In the genomic region with DNA sequence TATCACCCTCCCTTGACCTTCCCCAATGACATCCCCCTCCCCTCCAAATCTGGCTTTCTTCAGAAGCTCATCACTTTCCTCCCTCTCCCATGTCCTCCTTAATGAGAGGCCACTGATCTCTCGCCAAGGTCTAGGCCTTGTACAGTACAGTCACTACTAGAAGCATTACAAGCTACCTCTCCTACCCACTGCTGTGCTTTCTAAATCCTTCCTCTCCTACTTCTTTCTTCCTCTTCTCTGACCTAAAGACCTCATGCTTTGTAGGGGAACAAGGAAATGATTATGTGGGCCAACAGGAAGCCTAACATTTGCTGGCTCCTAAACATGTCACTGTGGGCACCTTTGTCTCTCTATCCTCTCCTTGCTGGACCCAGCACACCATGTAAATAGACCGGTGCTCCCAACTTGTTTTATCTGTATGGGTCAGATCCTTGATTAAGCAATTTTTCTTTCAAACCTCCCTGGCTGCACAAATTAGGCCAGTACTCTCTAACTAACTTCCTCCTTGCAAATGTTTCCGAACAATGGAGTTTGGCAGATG, we compare ENCODE assay signal across 20 cellular contexts. TPM values are rescaled to one million over a fixed set of nuclear protein-coding genes. Genes with fewer than 3 reads are reported as not detected.
DNase-seq lines count a peak whose midpoint lies in the region; ATAC-seq and TF ChIP-seq lines count a peak whose summit lies in the region.
"Had no signal": no experiment of that assay in that cellular context is flagged by ENCODE, and none has a peak within 500 bp of the region (broad histone marks: within the 10 kb centered on the region; RNA-seq: fewer than 3 reads in every experiment).

No MANE protein-coding gene starts in this region.

- H3K4me1 ChIP-seq in GM23338 (ENCODE audit: insufficient read depth): no peaks in the 10 kb centered on the region
- H3K4me1 ChIP-seq in OCI-LY3 (ENCODE audit: low read length): no peaks in the 10 kb centered on the region
- H3K4me1 ChIP-seq: gastrocnemius medialis had no signal

- intact Hi-C loops in activated T-helper 2 cell treated with anti-CD3 and anti-CD28 coated beads, Interferon-gamma antibody, Interleukin-2, Interleukin-4, amounts not matched to agents 10 μg/mL and 5 μg/mL and 100 μg/mL, durations not matched to agents 14 hours and 24 hours and 36 hours (cut with micrococcal nuclease): no loop called here

- H4K20me1 ChIP-seq in GM23338 (replicated peaks; ENCODE audit: insufficient read depth) (no peaks in the 10 kb centered on the region), OCI-LY3 (ENCODE audit: insufficient read depth, low read length) (no peaks in the 10 kb centered on the region)

- ATAC-seq in GM23338 (no peak), omental fat pad (ENCODE audit: low FRiP score) (peak; percentile 35), GM18502 (IDR thresholded peaks at IDR 0.05; ENCODE audit: poor library complexity, unreplicated experiment) (no peak)
- ATAC-seq: gastrocnemius medialis had no signal

- H3K9me3 ChIP-seq in OCI-LY3 (ENCODE audit: insufficient read depth, low read length): no peaks in the 10 kb centered on the region; the same call in 1 of the 2 replicates
- H3K9me3 ChIP-seq: adrenal gland, gastrocnemius medialis had no signal

- no peak for TF ChIP-seq CTCF in GM23338 (conservative IDR thresholded peaks at IDR 0.05; ENCODE audit: low read depth in 2 of 2)
- no peak for TF ChIP-seq CTCF in OCI-LY3 (IDR thresholded peaks at IDR 0.05; ENCODE audit: low read depth, low read length)
- no peak for TF ChIP-seq CTCF in endothelial cell (IDR thresholded peaks at IDR 0.05; ENCODE audit: unreplicated experiment)
- no peak for TF ChIP-seq CTCF in omental fat pad (IDR thresholded peaks at IDR 0.05)

- H3K79me2 ChIP-seq in GM23338 (replicated peaks; ENCODE audit: insufficient read depth) (no peaks in the 10 kb centered on the region), OCI-LY3 (ENCODE audit: low read length) (no peaks in the 10 kb centered on the region)

- H3K9me2 ChIP-seq in GM23338 (ENCODE audit: insufficient read depth): 0 out of 2 replicates have a peak, but pooled peaks cover 7% of the 10 kb centered on the region

- H3K4me1 Mint-ChIP-seq in GM23338 (no peaks in the 10 kb centered on the region), endothelial cell (ENCODE audit: unreplicated experiment) (peaks cover 6% of the 10 kb centered on the region)
- no peaks in the 10 kb centered on the region for H3K4me1 Mint-ChIP-seq in activated T-helper 2 cell treated with anti-CD3 and anti-CD28 coated beads, Interferon-gamma antibody, Interleukin-2, Interleukin-4, amounts not matched to agents 10 μg/mL and 5 μg/mL and 100 μg/mL, durations not matched to agents 14 hours and 24 hours and 36 hours (ENCODE audit: low read depth)
- H3K4me1 Mint-ChIP-seq: central memory CD8-positive, alpha-beta T cell had no signal

- no peak overlapping the region for H3K4me3 ChIP-seq in GM23338
- no peak overlapping the region for H3K4me3 ChIP-seq in OCI-LY3 (ENCODE audit: low read length)
- H3K4me3 ChIP-seq: adrenal gland, gastrocnemius medialis, lung had no signal

- H3K27me3 Mint-ChIP-seq in GM23338 (ENCODE audit: insufficient read depth, low read depth, poor library complexity) (peaks cover 2% of the 10 kb centered on the region), endothelial cell (ENCODE audit: unreplicated experiment) (peaks cover 3% of the 10 kb centered on the region)
- H3K27me3 Mint-ChIP-seq in activated T-helper 2 cell treated with anti-CD3 and anti-CD28 coated beads, Interferon-gamma antibody, Interleukin-2, Interleukin-4, amounts not matched to agents 10 μg/mL and 5 μg/mL and 100 μg/mL, durations not matched to agents 14 hours and 24 hours and 36 hours (ENCODE audit: low read depth): peaks cover 1% of the 10 kb centered on the region
- H3K27me3 Mint-ChIP-seq: central memory CD8-positive, alpha-beta T cell had no signal

- no peak overlapping the region for H3K9ac ChIP-seq in OCI-LY3 (ENCODE audit: low read length)

- H3K36me3 Mint-ChIP-seq in GM23338 (ENCODE audit: low read depth) (peaks cover 5% of the 10 kb centered on the region; the same call in 2 of the 3 replicates), endothelial cell (ENCODE audit: low read depth, unreplicated experiment) (peaks cover 5% of the 10 kb centered on the region)
- H3K36me3 Mint-ChIP-seq in activated T-helper 2 cell treated with anti-CD3 and anti-CD28 coated beads, Interferon-gamma antibody, Interleukin-2, Interleukin-4, amounts not matched to agents 10 μg/mL and 5 μg/mL and 100 μg/mL, durations not matched to agents 14 hours and 24 hours and 36 hours (ENCODE audit: low read depth): no peaks in the 10 kb centered on the region

- H3K27ac Mint-ChIP-seq in GM23338 (no peak overlapping the region; the same call in 1 of the 2 replicates), endothelial cell (ENCODE audit: unreplicated experiment) (peak overlapping the region; percentile 2)
- no peak overlapping the region for H3K27ac Mint-ChIP-seq in activated T-helper 2 cell treated with anti-CD3 and anti-CD28 coated beads, Interferon-gamma antibody, Interleukin-2, Interleukin-4, amounts not matched to agents 10 μg/mL and 5 μg/mL and 100 μg/mL, durations not matched to agents 14 hours and 24 hours and 36 hours
- H3K27ac Mint-ChIP-seq: nephron; T-helper 1 cell treated with Interleukin-12 subunit alpha and Interleukin-12 subunit beta and Interleukin-4 antibody, amounts not matched to agents 30 μg/mL and 1 μg/mL, for 36 hours had no signal

- peaks cover 14% of the 10 kb centered on the region; the same call in 2 of the 3 replicates for H3K9me3 Mint-ChIP-seq in GM23338
- no peaks in the 10 kb centered on the region for H3K9me3 Mint-ChIP-seq in endothelial cell (ENCODE audit: unreplicated experiment)
- H3K9me3 Mint-ChIP-seq in activated T-helper 2 cell treated with anti-CD3 and anti-CD28 coated beads, Interferon-gamma antibody, Interleukin-2, Interleukin-4, amounts not matched to agents 10 μg/mL and 5 μg/mL and 100 μg/mL, durations not matched to agents 14 hours and 24 hours and 36 hours: peaks cover 8% of the 10 kb centered on the region
- H3K9me3 Mint-ChIP-seq: central memory CD8-positive, alpha-beta T cell had no signal

- H3K27ac ChIP-seq in GM23338 (ENCODE audit: low read depth): no peak overlapping the region
- no peak overlapping the region for H3K27ac ChIP-seq in OCI-LY3 (ENCODE audit: low read length)
- H3K27ac ChIP-seq: adrenal gland, gastrocnemius medialis had no signal

- peaks cover 4% of the 10 kb centered on the region; the same call in 1 of the 2 replicates for H3K36me3 ChIP-seq in GM23338 (ENCODE audit: insufficient read depth)
- no peaks in the 10 kb centered on the region for H3K36me3 ChIP-seq in OCI-LY3 (replicated peaks; ENCODE audit: low read depth, low read length)
- H3K36me3 ChIP-seq: adrenal gland, gastrocnemius medialis had no signal

- H3K4me2 ChIP-seq in GM23338 (no peak overlapping the region), OCI-LY3 (ENCODE audit: low read length) (no peak overlapping the region)

- no peak for DNase-seq in GM23338 (ENCODE audit: low spot score)
- no peak for DNase-seq in endothelial cell (ENCODE audit: low spot score)
- no peak for DNase-seq in omental fat pad (ENCODE audit: low spot score)
- no peak for DNase-seq in activated T-helper 2 cell treated with anti-CD3 and anti-CD28 coated beads, Interferon-gamma antibody, Interleukin-2, Interleukin-4, amounts not matched to agents 10 μg/mL and 5 μg/mL and 100 μg/mL, durations not matched to agents 14 hours and 24 hours and 36 hours (ENCODE audit: low spot score)
- no peak for DNase-seq in effector CD4-positive, alpha-beta T cell
- DNase-seq in NCI-H1417 treated with DMSO at 0.1 percent for 48 hours (lab: John Stamatoyannopoulos, UW): no peak
- DNase-seq: adrenal gland; gastrocnemius medialis; GDM1; GOT3; NCI-H2029 treated with DMSO at 0.1 percent for 48 hours; NCI-H526 treated with DMSO at 0.1 percent for 48 hours; right cardiac atrium; stimulated activated CD4-positive, alpha-beta T cell treated with anti-CD3 and anti-CD28 coated beads, Interleukin-1b, Interleukin-23, amount 100 ng/mL, for 48 hours had no signal

- H3K27me3 ChIP-seq in GM23338 (ENCODE audit: insufficient read depth): no peaks in the 10 kb centered on the region
- no peaks in the 10 kb centered on the region for H3K27me3 ChIP-seq in OCI-LY3 (ENCODE audit: low read depth, low read length)
- H3K27me3 ChIP-seq: adrenal gland, gastrocnemius medialis had no signal

- H2AFZ ChIP-seq in GM23338 (peak overlapping the region; percentile 88), OCI-LY3 (ENCODE audit: low read depth, low read length) (0 out of 2 replicates have a peak overlapping the region, but pooled peaks have one; percentile 23)

- no peak overlapping the region for H3K4me3 Mint-ChIP-seq in GM23338
- H3K4me3 Mint-ChIP-seq in endothelial cell (ENCODE audit: unreplicated experiment): no peak overlapping the region
- no peak overlapping the region for H3K4me3 Mint-ChIP-seq in activated T-helper 2 cell treated with anti-CD3 and anti-CD28 coated beads, Interferon-gamma antibody, Interleukin-2, Interleukin-4, amounts not matched to agents 10 μg/mL and 5 μg/mL and 100 μg/mL, durations not matched to agents 14 hours and 24 hours and 36 hours (ENCODE audit: low read depth)
- H3K4me3 Mint-ChIP-seq: central memory CD8-positive, alpha-beta T cell; nephron; T-helper 1 cell treated with Interleukin-12 subunit alpha and Interleukin-12 subunit beta and Interleukin-4 antibody, amounts not matched to agents 30 μg/mL and 1 μg/mL, for 36 hours had no signal

- no peaks in the 10 kb centered on the region for H3F3A ChIP-seq in GM23338 (replicated peaks; ENCODE audit: low read depth)

TF ChIP-seq in GM23338, 12 proteins besides CTCF, POLR2A, EP300 and RAD21 (continues in another document):
- no peak for TF ChIP-seq POLR2AphosphoS5 (IDR thresholded peaks at IDR 0.05; ENCODE audit: low read depth)
- TF ChIP-seq NANOG (IDR thresholded peaks at IDR 0.05; ENCODE audit: borderline replicate concordance): no peak
- TF ChIP-seq, protein P1, sequence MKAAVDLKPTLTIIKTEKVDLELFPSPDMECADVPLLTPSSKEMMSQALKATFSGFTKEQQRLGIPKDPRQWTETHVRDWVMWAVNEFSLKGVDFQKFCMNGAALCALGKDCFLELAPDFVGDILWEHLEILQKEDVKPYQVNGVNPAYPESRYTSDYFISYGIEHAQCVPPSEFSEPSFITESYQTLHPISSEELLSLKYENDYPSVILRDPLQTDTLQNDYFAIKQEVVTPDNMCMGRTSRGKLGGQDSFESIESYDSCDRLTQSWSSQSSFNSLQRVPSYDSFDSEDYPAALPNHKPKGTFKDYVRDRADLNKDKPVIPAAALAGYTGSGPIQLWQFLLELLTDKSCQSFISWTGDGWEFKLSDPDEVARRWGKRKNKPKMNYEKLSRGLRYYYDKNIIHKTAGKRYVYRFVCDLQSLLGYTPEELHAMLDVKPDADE (IDR thresholded peaks at IDR 0.05): no peak
- no peak for TF ChIP-seq STAT1 (IDR thresholded peaks at IDR 0.05; ENCODE audit: unreplicated experiment)

RNA-seq across cellular contexts. Expression of a gene that starts 16.7 kb away (rescaled TPM):
- not detected in 2 replicates for total RNA-seq in GM23338 (2014; rRNA removed; shearing (Covaris generic))
- not detected in 2 replicates for polyA plus RNA-seq in GM23338 (2016; fragmentation: Nextera tagmentation; extraction: Ambion mirVana)
- 0.26 TPM for total RNA-seq in endothelial cell (ENCODE audit: unreplicated experiment)
- 10 to 100 TPM in 2 of 4 donors, 1 to 10 TPM in 1, under 1 TPM in 1; 0.32 to 25.6 (median 12.0) TPM for total RNA-seq in omental fat pad
- total RNA-seq in activated T-helper 2 cell treated with anti-CD3 and anti-CD28 coated beads, Interferon-gamma antibody, Interleukin-2, Interleukin-4, amounts not matched to agents 10 μg/mL and 5 μg/mL and 100 μg/mL, durations not matched to agents 14 hours and 24 hours and 36 hours: 0.37 and 0.55 TPM in 2 replicates
- total RNA-seq: adrenal gland had no signal
- polyA plus RNA-seq: right cardiac atrium had no signal
